In genomic region chr1:31715097-31715872, GRCh38 we compare ENCODE assay signal across 8 cellular contexts. TPM values are rescaled to one million over a fixed set of nuclear protein-coding genes. Genes with fewer than 3 reads are reported as not detected.
DNase-seq lines count a peak whose midpoint lies in the region; ATAC-seq lines count a peak whose summit lies in the region.

No MANE protein-coding gene starts in this region.

- no peak overlapping the region for H2BK120ac ChIP-seq in neuronal stem cell (ENCODE audit: low read depth, low read length)

- H3K4ac ChIP-seq in neuronal stem cell (ENCODE audit: low read length), result no peak overlapping the region

- H2BK5ac ChIP-seq in neuronal stem cell (ENCODE audit: low read length), result no peak overlapping the region

- H3K79me1 ChIP-seq in neuronal stem cell (ENCODE audit: low read depth, low read length), result no peaks in the 10 kb centered on the region

- H3K9me3 ChIP-seq in BLaER1 treated with 17β-estradiol and CSF1 and Interleukin-3, amounts not matched to agents 10 nM and 100 nM (replicated peaks in 1 of 11), result no peaks in the 10 kb centered on the region
- H3K9me3 ChIP-seq in neuronal stem cell (replicated peaks in 1 of 2; ENCODE audit: control insufficient read depth in 2 of 2, insufficient read depth in 1 of 2, low read depth in 1 of 2, low read length in 2 of 2), result no peaks in the 10 kb centered on the region
- no peaks in the 10 kb centered on the region for H3K9me3 ChIP-seq in aorta (ENCODE audit: control insufficient read depth, low read length)

- H3K14ac ChIP-seq in neuronal stem cell (ENCODE audit: low read length), result peak overlapping the region; percentile 97

- peaks cover 11% of the 10 kb centered on the region for H3K4me1 Mint-ChIP-seq in activated naive CD8-positive, alpha-beta T cell treated with anti-CD3 and anti-CD28 coated beads, Interleukin-2, amount 50 U/mL, for 24 hours

- H3K27ac ChIP-seq in BLaER1 treated with 17β-estradiol and CSF1 and Interleukin-3, amounts not matched to agents 10 nM and 100 nM, result 0 out of 22 replicates have a peak overlapping the region, but pooled peaks of 1 of the 11 experiments have one; percentile 18
- H3K27ac ChIP-seq in neuronal stem cell (replicated peaks; ENCODE audit: low read length), result peak overlapping the region; percentile 76
- peak overlapping the region; percentile 47 to 75 for H3K27ac ChIP-seq in aorta (ENCODE audit: low read depth in 1 of 2, low read length in 2 of 2)

- peak overlapping the region in 2 of 11 experiments; percentile 17 to 22; a peak in 1 of 22 replicates for H3K9ac ChIP-seq in BLaER1 treated with 17β-estradiol and CSF1 and Interleukin-3, amounts not matched to agents 10 nM and 100 nM
- H3K9ac ChIP-seq in neuronal stem cell (ENCODE audit: low read depth, low read length, poor library complexity), result peak overlapping the region; percentile 93

- H3K23ac ChIP-seq in neuronal stem cell (ENCODE audit: low read depth, low read length, poor library complexity), result peak overlapping the region; percentile 49

- peaks cover 51% of the 10 kb centered on the region for H3K27me3 Mint-ChIP-seq in activated naive CD8-positive, alpha-beta T cell treated with anti-CD3 and anti-CD28 coated beads, Interleukin-2, amount 50 U/mL, for 24 hours

- peak overlapping the region in 6 of 10 experiments; percentile 19 to 59 (median 35); a peak in 8 of 20 replicates for H3K4me3 ChIP-seq in BLaER1 treated with 17β-estradiol and CSF1 and Interleukin-3, amounts not matched to agents 10 nM and 100 nM
- peak overlapping the region; percentile 44 to 76 for H3K4me3 ChIP-seq in neuronal stem cell (ENCODE audit: low read length in 2 of 2)
- no peak overlapping the region for H3K4me3 ChIP-seq in aorta (ENCODE audit: low read length in 2 of 2)

- peak overlapping the region; percentile 97 for H2AFZ ChIP-seq in neuronal stem cell (ENCODE audit: low read length)

- peak overlapping the region; percentile 63 for H3K4me3 Mint-ChIP-seq in activated naive CD8-positive, alpha-beta T cell treated with anti-CD3 and anti-CD28 coated beads, Interleukin-2, amount 50 U/mL, for 24 hours

- intact Hi-C loops in Right ventricle myocardium inferior (cut with DNase I), result loop anchor here (1.0 to 2.0 kb wide), 3 partner anchors 38 to 74 kb away; no protein-coding TSS in a partner anchor
- intact Hi-C loops in aorta (cut with DNase I), result loop anchor here (2.0 to 10.0 kb wide), 5 partner anchors 37 to 150 kb away; no protein-coding TSS in a partner anchor

- peak overlapping the region; percentile 42 for H2BK12ac ChIP-seq in neuronal stem cell (ENCODE audit: low read length)

- H2BK15ac ChIP-seq in neuronal stem cell (ENCODE audit: low read length), result peak overlapping the region; percentile 78

- no peak overlapping the region for H4K91ac ChIP-seq in neuronal stem cell (ENCODE audit: low read depth, low read length, poor library complexity)

- H3K27ac Mint-ChIP-seq in activated naive CD8-positive, alpha-beta T cell treated with anti-CD3 and anti-CD28 coated beads, Interleukin-2, amount 50 U/mL, for 24 hours, result no peak overlapping the region

- peak; percentile 85 for DNase-seq in H4 (ENCODE audit: low spot score)
- peak; percentile 88 for DNase-seq in NCI-H748 (lab: John Stamatoyannopoulos, UW; ENCODE audit: unreplicated experiment)
- peak; percentile 64 for DNase-seq in activated naive CD8-positive, alpha-beta T cell treated with anti-CD3 and anti-CD28 coated beads, Interleukin-2, amount 50 U/mL, for 24 hours
- peak; percentile 95 for DNase-seq in Right ventricle myocardium inferior (ENCODE audit: missing footprints)
- DNase-seq in neuronal stem cell (ENCODE audit: low spot score), result peak; percentile 82
- peak; percentile 97 to 98 for DNase-seq in aorta

- H3K9me3 Mint-ChIP-seq in activated naive CD8-positive, alpha-beta T cell treated with anti-CD3 and anti-CD28 coated beads, Interleukin-2, amount 50 U/mL, for 24 hours, result no peaks in the 10 kb centered on the region

- H3K36me3 ChIP-seq in BLaER1 treated with 17β-estradiol and CSF1 and Interleukin-3, amounts not matched to agents 10 nM and 100 nM, result no peaks in the 10 kb centered on the region
- no peaks in the 10 kb centered on the region for H3K36me3 ChIP-seq in neuronal stem cell (replicated peaks in 1 of 2; ENCODE audit: control insufficient read depth in 2 of 2, insufficient read depth in 2 of 2, low read length in 2 of 2)
- no peaks in the 10 kb centered on the region for H3K36me3 ChIP-seq in aorta (ENCODE audit: control insufficient read depth in 1 of 2, insufficient read depth in 2 of 2, low read length in 1 of 2)

- H4K20me1 ChIP-seq in BLaER1 treated with 17β-estradiol and CSF1 and Interleukin-3, amounts not matched to agents 10 nM and 100 nM, result peaks cover 0 to 19% (median 0%) of the 10 kb centered on the region in 11 experiments; a peak in 5 of 22 replicates

- H3K27me3 ChIP-seq in BLaER1 treated with 17β-estradiol and CSF1 and Interleukin-3, amounts not matched to agents 10 nM and 100 nM, result peaks cover 42 to 82% (median 52%) of the 10 kb centered on the region in 11 experiments
- H3K27me3 ChIP-seq in neuronal stem cell (ENCODE audit: control insufficient read depth in 3 of 3, insufficient read depth in 3 of 3, low read depth in 1 of 3, low read length in 3 of 3) (peaks cover 0 to 65% (median 0%) of the 10 kb centered on the region in 3 experiments), aorta (ENCODE audit: control insufficient read depth in 1 of 2, insufficient read depth in 2 of 2, low read length in 1 of 2) (no peaks in the 10 kb centered on the region)

- H3K18ac ChIP-seq in neuronal stem cell (ENCODE audit: low read length), result peak overlapping the region; percentile 98

- WGBS in neuronal stem cell (ENCODE audit: extremely low coverage in 2 of 2, insufficient read length in 2 of 2, insufficient replicate concordance in 1 of 2), 2 donors, result no CpG with 5 or more reads among the region's 43 CpGs
- 1% methylated on average over 42 to 43 of the region's 43 CpGs for WGBS in aorta, 2 donors

- H3K36me3 Mint-ChIP-seq in activated naive CD8-positive, alpha-beta T cell treated with anti-CD3 and anti-CD28 coated beads, Interleukin-2, amount 50 U/mL, for 24 hours (ENCODE audit: low read depth), result no peaks in the 10 kb centered on the region

- H4K8ac ChIP-seq in neuronal stem cell (ENCODE audit: low read depth, low read length), result no peak overlapping the region

- ATAC-seq in activated naive CD8-positive, alpha-beta T cell treated with anti-CD3 and anti-CD28 coated beads, Interleukin-2, amount 50 U/mL, for 24 hours, result peak; percentile 35
- ATAC-seq in Right ventricle myocardium inferior, result peak; percentile 97
- ATAC-seq in aorta (ENCODE audit: low FRiP score), result peak; percentile 97
- no peak for ATAC-seq in GM18868 (IDR thresholded peaks at IDR 0.05; ENCODE audit: unreplicated experiment)

- no peak overlapping the region for H2AK5ac ChIP-seq in neuronal stem cell (ENCODE audit: low read depth, low read length)

- H3K4me2 ChIP-seq in BLaER1 treated with 17β-estradiol and CSF1 and Interleukin-3, amounts not matched to agents 10 nM and 100 nM, result peak overlapping the region; percentile 55 to 87 (median 66)
- H3K4me2 ChIP-seq in neuronal stem cell (ENCODE audit: insufficient read depth, low read length, poor library complexity, severe bottlenecking), result peak overlapping the region; percentile 96

- peaks cover 6 to 29% (median 16%) of the 10 kb centered on the region in 10 experiments; a peak in 18 of 20 replicates for H3K4me1 ChIP-seq in BLaER1 treated with 17β-estradiol and CSF1 and Interleukin-3, amounts not matched to agents 10 nM and 100 nM
- H3K4me1 ChIP-seq in neuronal stem cell (ENCODE audit: control insufficient read depth in 2 of 2, insufficient read depth in 1 of 2, low read depth in 1 of 2, low read length in 2 of 2) (peaks cover 0 to 15% of the 10 kb centered on the region in 2 donors), aorta (ENCODE audit: control insufficient read depth in 1 of 2, insufficient read depth in 2 of 2, low read length in 2 of 2) (no peaks in the 10 kb centered on the region)

RNA-seq across cellular contexts. Expression of gene COL16A1, which starts 11.5 kb away (rescaled TPM):
- 9.2 and 12.2 TPM in 2 replicates for total RNA-seq in H4 (2014; rRNA removed; shearing (Covaris generic))
- total RNA-seq in Right ventricle myocardium inferior (12.7 TPM), aorta (100 to 1,000 TPM in 1 of 2 donors, 10 to 100 TPM in 1; 71.4 to 188 TPM)
- polyA plus RNA-seq in neuronal stem cell (2013, experiment 1 of 2), result 1.2 TPM
- 1.3 TPM for polyA plus RNA-seq in neuronal stem cell (2013, experiment 2 of 2)
- 100 to 1,000 TPM in 1 of 2 donors, 10 to 100 TPM in 1; 39.8 to 358 TPM for polyA plus RNA-seq in aorta

RNA-seq across cellular contexts. Expression of gene ADGRB2, which starts 48.9 kb away (rescaled TPM):
- total RNA-seq in H4 (2014; rRNA removed; shearing (Covaris generic)), result 2.4 and 3.5 TPM in 2 replicates
- total RNA-seq in Right ventricle myocardium inferior (16.1 TPM), aorta (1 to 10 TPM; 1.8 to 4.6 TPM)
- polyA plus RNA-seq in neuronal stem cell (2013, experiment 1 of 2), result 25.2 TPM
- polyA plus RNA-seq in neuronal stem cell (2013, experiment 2 of 2), result 24.4 TPM
- 1 to 10 TPM; 1.8 to 2.4 TPM for polyA plus RNA-seq in aorta

Comparison
In these comparisons a context has a peak if more than half of its experiments do, and no peak if none do; other contexts are left out.
1. H3K4me3 ChIP-seq: peak in BLaER1 treated with 17β-estradiol and CSF1 and Interleukin-3, amounts not matched to agents 10 nM and 100 nM (6 of 10) and neuronal stem cell (2 of 2); none in aorta (0 of 2).
2. Peak in every context shown above with its lines, with median percentiles within 50 percentile points of each other: DNase-seq.